15 cellular contexts compared by ENCODE assay signal in the genomic region with DNA sequence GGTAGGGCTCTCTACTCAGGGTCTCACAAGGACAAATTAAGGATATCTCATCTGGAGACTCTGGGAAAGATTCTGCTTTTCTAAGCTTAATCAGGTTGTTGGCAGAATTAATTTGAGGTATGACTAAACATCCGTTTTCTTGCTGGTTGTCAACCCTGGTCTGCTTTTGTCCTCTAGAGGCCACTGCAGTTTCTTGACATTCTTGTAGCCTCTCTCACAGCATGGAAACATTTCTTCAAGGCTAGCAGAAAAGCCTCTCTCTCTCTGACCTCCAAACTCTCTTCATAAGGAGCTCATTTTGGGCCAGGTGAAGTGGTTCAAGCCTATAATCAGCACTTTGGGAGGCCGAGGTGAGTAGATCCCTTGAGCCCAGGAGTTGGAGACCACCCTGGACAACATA.
DNase-seq lines count a peak whose midpoint lies in the region; ATAC-seq, FAIRE-seq and TF ChIP-seq lines count a peak whose summit lies in the region.
"Had no signal": no experiment of that assay in that cellular context is flagged by ENCODE, and none has a peak within 500 bp of the region (broad histone marks: within the 10 kb centered on the region; RNA-seq: fewer than 3 reads in every experiment).

No MANE protein-coding gene starts in this region.

- no peak overlapping the region for H3K4me3 Mint-ChIP-seq in astrocyte (ENCODE audit: unreplicated experiment)
- H3K4me3 Mint-ChIP-seq: activated CD8-positive, alpha-beta T cell treated with anti-CD3 and anti-CD28 coated beads for 36 hours; activated naive CD4-positive, alpha-beta T cell treated with anti-CD3 and anti-CD28 coated beads, Interleukin-2, amount 50 U/mL, for 24 hours; CD8-positive, alpha-beta T cell had no signal

- H3K27ac ChIP-seq in astrocyte (ENCODE audit: low read depth, low read length) (no peak overlapping the region), right lobe of liver (no peak overlapping the region), gastroesophageal sphincter (no peak overlapping the region), pancreas (no peak overlapping the region)
- H3K27ac ChIP-seq: SJSA1, tibial nerve had no signal

- no peaks in the 10 kb centered on the region for H3K9me3 Mint-ChIP-seq in astrocyte (ENCODE audit: unreplicated experiment)
- H3K9me3 Mint-ChIP-seq: activated naive CD4-positive, alpha-beta T cell treated with anti-CD3 and anti-CD28 coated beads, Interleukin-2, amount 50 U/mL, for 24 hours had no signal

- H4K20me1 ChIP-seq in astrocyte (ENCODE audit: insufficient read depth, low read length), result no peaks in the 10 kb centered on the region

- no peak overlapping the region for H3K4me2 ChIP-seq in astrocyte (ENCODE audit: low read length)

- intact Hi-C loops in right lobe of liver (cut with DNase I) (no loop called here), pancreas (cut with DNase I) (no loop called here)

- no peaks in the 10 kb centered on the region for H3K9me3 ChIP-seq in MG63
- H3K9me3 ChIP-seq in astrocyte (ENCODE audit: insufficient read depth, low read depth, low read length), result no peaks in the 10 kb centered on the region
- H3K9me3 ChIP-seq in right lobe of liver, result no peaks in the 10 kb centered on the region
- H3K9me3 ChIP-seq in gastroesophageal sphincter, result no peaks in the 10 kb centered on the region
- no peaks in the 10 kb centered on the region for H3K9me3 ChIP-seq in pancreas
- H3K9me3 ChIP-seq: SJSA1, tibial nerve had no signal

- no peaks in the 10 kb centered on the region for H3K79me2 ChIP-seq in astrocyte (ENCODE audit: insufficient read depth, low read length)

- no peak overlapping the region for H3K27ac Mint-ChIP-seq in astrocyte (ENCODE audit: unreplicated experiment)
- H3K27ac Mint-ChIP-seq: activated CD8-positive, alpha-beta T cell treated with anti-CD3 and anti-CD28 coated beads for 36 hours; activated naive CD4-positive, alpha-beta T cell treated with anti-CD3 and anti-CD28 coated beads, Interleukin-2, amount 50 U/mL, for 24 hours; CD8-positive, alpha-beta T cell had no signal

- H3K36me3 Mint-ChIP-seq in astrocyte (ENCODE audit: low read depth, unreplicated experiment), result no peaks in the 10 kb centered on the region
- H3K36me3 Mint-ChIP-seq: activated naive CD4-positive, alpha-beta T cell treated with anti-CD3 and anti-CD28 coated beads, Interleukin-2, amount 50 U/mL, for 24 hours; CD8-positive, alpha-beta T cell had no signal

- no peaks in the 10 kb centered on the region for H3K4me1 Mint-ChIP-seq in astrocyte (ENCODE audit: low read depth, unreplicated experiment)
- H3K4me1 Mint-ChIP-seq: activated naive CD4-positive, alpha-beta T cell treated with anti-CD3 and anti-CD28 coated beads, Interleukin-2, amount 50 U/mL, for 24 hours had no signal

- no peaks in the 10 kb centered on the region for H3K27me3 Mint-ChIP-seq in astrocyte (ENCODE audit: low read depth, unreplicated experiment)
- H3K27me3 Mint-ChIP-seq: activated CD8-positive, alpha-beta T cell treated with anti-CD3 and anti-CD28 coated beads for 36 hours; activated naive CD4-positive, alpha-beta T cell treated with anti-CD3 and anti-CD28 coated beads, Interleukin-2, amount 50 U/mL, for 24 hours had no signal

- WGBS in right lobe of liver (ENCODE audit: insufficient coverage, low coverage, low lambda C conversion rate, missing lambda C conversion rate), result 24% methylated on average over 2 of the region's 2 CpGs
- WGBS in gastroesophageal sphincter (ENCODE audit: low coverage in 1 of 2), 2 donors, result 66 to 86% methylated on average over 1 to 2 of the region's 2 CpGs
- 33 to 42% methylated on average over 2 of the region's 2 CpGs for WGBS in pancreas, 2 donors

- peak; percentile 22 for TF ChIP-seq CTCF in astrocyte (IDR thresholded peaks at IDR 0.05; ENCODE audit: insufficient read depth, low read depth, low read length)
- TF ChIP-seq CTCF in right lobe of liver (IDR thresholded peaks at IDR 0.05), result peak in 2 of 4 donors; percentile 7 to 15
- TF ChIP-seq CTCF in gastroesophageal sphincter (IDR thresholded peaks at IDR 0.05), result no peak
- TF ChIP-seq CTCF in pancreas (IDR thresholded peaks at IDR 0.05), result no peak

- ATAC-seq in right lobe of liver (no peak), gastroesophageal sphincter (no peak), pancreas (no peak)
- ATAC-seq: activated CD8-positive, alpha-beta T cell treated with anti-CD3 and anti-CD28 coated beads for 36 hours; CD8-positive, alpha-beta T cell had no signal

- H2AFZ ChIP-seq in astrocyte (ENCODE audit: low read depth, low read length), result peak overlapping the region; percentile 18

- no peak for FAIRE-seq in astrocyte (lab: Jason Lieb, UNC)
- FAIRE-seq in pancreas (lab: Jason Lieb, UNC), result no peak

- H3K4me1 ChIP-seq in astrocyte (ENCODE audit: insufficient read depth, low read length) (no peaks in the 10 kb centered on the region), right lobe of liver (no peaks in the 10 kb centered on the region), gastroesophageal sphincter (no peaks in the 10 kb centered on the region), pancreas (no peaks in the 10 kb centered on the region)
- H3K4me1 ChIP-seq: SJSA1, tibial nerve had no signal

- H3K36me3 ChIP-seq in MG63, result no peaks in the 10 kb centered on the region
- no peaks in the 10 kb centered on the region for H3K36me3 ChIP-seq in astrocyte (ENCODE audit: insufficient read depth, low read length)
- H3K36me3 ChIP-seq in right lobe of liver, result no peaks in the 10 kb centered on the region
- no peaks in the 10 kb centered on the region for H3K36me3 ChIP-seq in gastroesophageal sphincter
- H3K36me3 ChIP-seq in pancreas, result no peaks in the 10 kb centered on the region
- H3K36me3 ChIP-seq: SJSA1, tibial nerve had no signal

- TF ChIP-seq EP300 in gastroesophageal sphincter (IDR thresholded peaks at IDR 0.05), result no peak

- H3K9ac ChIP-seq in astrocyte (ENCODE audit: low read length), result no peak overlapping the region

- H3K4me3 ChIP-seq in MG63 (no peak overlapping the region), astrocyte (ENCODE audit: insufficient read depth, low read depth, low read length) (no peak overlapping the region), right lobe of liver (no peak overlapping the region), gastroesophageal sphincter (no peak overlapping the region), pancreas (no peak overlapping the region)
- H3K4me3 ChIP-seq: SJSA1, tibial nerve had no signal

- DNase-seq in EL (peak; percentile 58), MG63 (peak; percentile 1), astrocyte (ENCODE audit: low read depth) (no peak), iris pigment epithelial cell (ENCODE audit: low read depth) (peak; percentile 9), right lobe of liver (no peak), SKM-1 treated with dmso at 0.1 percent for 144 hours (lab: John Stamatoyannopoulos, UW; ENCODE audit: unreplicated experiment) (no peak), pancreas (no peak)
- DNase-seq: activated CD8-positive, alpha-beta T cell treated with anti-CD3 and anti-CD28 coated beads for 36 hours; CD8-positive, alpha-beta T cell; hypothalamus; NCI-H2227 treated with DMSO at 0.1 percent for 48 hours had no signal

- H3K27me3 ChIP-seq in MG63 (no peaks in the 10 kb centered on the region), astrocyte (ENCODE audit: insufficient read depth, low read length) (no peaks in the 10 kb centered on the region), right lobe of liver (no peaks in the 10 kb centered on the region), gastroesophageal sphincter (no peaks in the 10 kb centered on the region), pancreas (no peaks in the 10 kb centered on the region)
- H3K27me3 ChIP-seq: SJSA1, tibial nerve had no signal

- TF ChIP-seq POLR2A in right lobe of liver (IDR thresholded peaks at IDR 0.05) (no peak), gastroesophageal sphincter (IDR thresholded peaks at IDR 0.05) (no peak)

Comparison
In these comparisons a context has a peak if more than half of its experiments do, and no peak if none do; other contexts are left out.
1. DNase-seq: peak in EL (single experiment), MG63 (single experiment) and iris pigment epithelial cell (single experiment); none in astrocyte (single experiment), right lobe of liver (0 of 3), SKM-1 treated with dmso at 0.1 percent for 144 hours (single experiment) and pancreas (0 of 6).